1 cellular context compared by ENCODE assay signal in genomic region chr20:53769041-53769440, GRCh38.
A peak's percentile ranks its signal among the peaks of the same experiment; 100 is the strongest.
TF ChIP-seq lines count a peak whose summit lies in the region.

No MANE protein-coding gene starts in this region.

TF ChIP-seq in HepG2, 621 proteins besides CTCF, POLR2A, EP300 and RAD21 (continued from another document and continues in another):
- TF ChIP-seq ZNF557 (CRISPR knock-in tag; IDR thresholded peaks at IDR 0.05) (no peak), ZNF350 (CRISPR knock-in tag; IDR thresholded peaks at IDR 0.05; ENCODE audit: borderline replicate concordance, low read depth) (no peak), NR2F2 (IDR thresholded peaks at IDR 0.05; ENCODE audit: borderline replicate concordance, low read depth) (peak; percentile 76; the same call in 1 of the 2 replicates), NCOR1 (IDR thresholded peaks at IDR 0.05; ENCODE audit: borderline replicate concordance, low read length) (peak; percentile 72), PCBP2 (optimal IDR thresholded peaks at IDR 0.05; ENCODE audit: low read depth, low read length, poor library complexity, severe bottlenecking) (no peak), RFX1 (IDR thresholded peaks at IDR 0.05) (no peak), ZNF224 (CRISPR knock-in tag; IDR thresholded peaks at IDR 0.05) (no peak), TEAD3 (CRISPR knock-in tag; optimal IDR thresholded peaks at IDR 0.05; ENCODE audit: borderline replicate concordance) (no peak), PAF1 (CRISPR knock-in tag; IDR thresholded peaks at IDR 0.05) (no peak), TOPORS (CRISPR knock-in tag; IDR thresholded peaks at IDR 0.05) (no peak), IRF2 (CRISPR knock-in tag; IDR thresholded peaks at IDR 0.05) (peak; percentile 30; the same call in 1 of the 2 replicates), ZNF354B (CRISPR knock-in tag; IDR thresholded peaks at IDR 0.05) (no peak), MBD4 (IDR thresholded peaks at IDR 0.05; ENCODE audit: borderline replicate concordance, low read length) (0 out of 2 replicates have a peak, but pooled peaks have one; percentile 82), CENPT (CRISPR knock-in tag; IDR thresholded peaks at IDR 0.05; ENCODE audit: low read depth) (no peak), ZNF251 (CRISPR knock-in tag; IDR thresholded peaks at IDR 0.05) (no peak), YEATS4 (CRISPR knock-in tag; IDR thresholded peaks at IDR 0.05; ENCODE audit: borderline replicate concordance) (no peak), NFE2L2 (IDR thresholded peaks at IDR 0.05; ENCODE audit: low read length) (no peak), ZNF841 (CRISPR knock-in tag; IDR thresholded peaks at IDR 0.05; ENCODE audit: borderline replicate concordance) (no peak), DMAP1 (CRISPR knock-in tag; IDR thresholded peaks at IDR 0.05) (peak; percentile 58; the same call in 1 of the 2 replicates), SNRNP70 (IDR thresholded peaks at IDR 0.05; ENCODE audit: low read depth, low read length) (no peak), ATRX (CRISPR knock-in tag; IDR thresholded peaks at IDR 0.05; ENCODE audit: borderline replicate concordance) (no peak), FOXA1 (IDR thresholded peaks at IDR 0.05) (no peak), FOXA1 (CRISPR knock-in tag; IDR thresholded peaks at IDR 0.05) (peak; percentile 76), SMARCC2 (IDR thresholded peaks at IDR 0.05) (no peak), ZNF567 (CRISPR knock-in tag; IDR thresholded peaks at IDR 0.05; ENCODE audit: borderline replicate concordance) (no peak), ZNF143 (CRISPR knock-in tag; IDR thresholded peaks at IDR 0.05) (no peak), GPN1 (CRISPR knock-in tag; IDR thresholded peaks at IDR 0.05; ENCODE audit: borderline replicate concordance) (no peak), SP4 (CRISPR knock-in tag; IDR thresholded peaks at IDR 0.05) (no peak), CREB1 (IDR thresholded peaks at IDR 0.05) (no peak), CREB1 (CRISPR knock-in tag; IDR thresholded peaks at IDR 0.05) (peak; percentile 70), MEF2D (CRISPR knock-in tag; IDR thresholded peaks at IDR 0.05) (no peak), ZNF746 (CRISPR knock-in tag; IDR thresholded peaks at IDR 0.05) (no peak), ARNTL (CRISPR knock-in tag; IDR thresholded peaks at IDR 0.05) (no peak), RCOR2 (CRISPR knock-in tag; IDR thresholded peaks at IDR 0.05) (peak; percentile 84; the same call in 1 of the 2 replicates), JARID2 (CRISPR knock-in tag; IDR thresholded peaks at IDR 0.05; ENCODE audit: insufficient replicate concordance) (no peak), HNF4G (IDR thresholded peaks at IDR 0.05; ENCODE audit: borderline replicate concordance, low read depth, low read length) (peak; percentile 84), HNF4G (CRISPR knock-in tag; IDR thresholded peaks at IDR 0.05; ENCODE audit: borderline replicate concordance, low read depth) (no peak; the same call in 1 of the 2 replicates), ZNF672 (CRISPR knock-in tag; IDR thresholded peaks at IDR 0.05) (no peak), ZNF83 (CRISPR knock-in tag; IDR thresholded peaks at IDR 0.05; ENCODE audit: borderline replicate concordance) (no peak), CCDC6 (CRISPR knock-in tag; IDR thresholded peaks at IDR 0.05) (no peak), ZNF710 (CRISPR knock-in tag; IDR thresholded peaks at IDR 0.05; ENCODE audit: borderline replicate concordance) (peak; percentile 69; the same call in 1 of the 2 replicates), NR2F6 (IDR thresholded peaks at IDR 0.05) (peak; percentile 60), NR2F6 (CRISPR knock-in tag; IDR thresholded peaks at IDR 0.05) (peak; percentile 61), SETDB1 (CRISPR knock-in tag; IDR thresholded peaks at IDR 0.05; ENCODE audit: borderline replicate concordance) (no peak), SMYD3 (CRISPR knock-in tag; IDR thresholded peaks at IDR 0.05) (0 out of 2 replicates have a peak, but pooled peaks have one; percentile 5), RXRA (CRISPR knock-in tag; IDR thresholded peaks at IDR 0.05) (no peak), MLX (CRISPR knock-in tag; IDR thresholded peaks at IDR 0.05) (peak; percentile 72; the same call in 1 of the 2 replicates), LBX2 (CRISPR knock-in tag; IDR thresholded peaks at IDR 0.05; ENCODE audit: borderline replicate concordance) (no peak), ZFAT (CRISPR knock-in tag; conservative IDR thresholded peaks at IDR 0.05) (no peak), MTA3 (CRISPR knock-in tag; IDR thresholded peaks at IDR 0.05) (no peak), FOXC1 (CRISPR knock-in tag; IDR thresholded peaks at IDR 0.05; ENCODE audit: borderline replicate concordance) (no peak), DRAP1 (CRISPR knock-in tag; IDR thresholded peaks at IDR 0.05) (0 out of 2 replicates have a peak, but pooled peaks have one; percentile 55), ZNF772 (CRISPR knock-in tag; IDR thresholded peaks at IDR 0.05) (no peak), GFI1 (CRISPR knock-in tag; IDR thresholded peaks at IDR 0.05; ENCODE audit: borderline replicate concordance) (peak; percentile 91), RFX5 (IDR thresholded peaks at IDR 0.05; ENCODE audit: low read depth, low read length) (no peak), ZNF530 (CRISPR knock-in tag; IDR thresholded peaks at IDR 0.05; ENCODE audit: low read depth) (no peak)
- TF ChIP-seq, protein P1, sequence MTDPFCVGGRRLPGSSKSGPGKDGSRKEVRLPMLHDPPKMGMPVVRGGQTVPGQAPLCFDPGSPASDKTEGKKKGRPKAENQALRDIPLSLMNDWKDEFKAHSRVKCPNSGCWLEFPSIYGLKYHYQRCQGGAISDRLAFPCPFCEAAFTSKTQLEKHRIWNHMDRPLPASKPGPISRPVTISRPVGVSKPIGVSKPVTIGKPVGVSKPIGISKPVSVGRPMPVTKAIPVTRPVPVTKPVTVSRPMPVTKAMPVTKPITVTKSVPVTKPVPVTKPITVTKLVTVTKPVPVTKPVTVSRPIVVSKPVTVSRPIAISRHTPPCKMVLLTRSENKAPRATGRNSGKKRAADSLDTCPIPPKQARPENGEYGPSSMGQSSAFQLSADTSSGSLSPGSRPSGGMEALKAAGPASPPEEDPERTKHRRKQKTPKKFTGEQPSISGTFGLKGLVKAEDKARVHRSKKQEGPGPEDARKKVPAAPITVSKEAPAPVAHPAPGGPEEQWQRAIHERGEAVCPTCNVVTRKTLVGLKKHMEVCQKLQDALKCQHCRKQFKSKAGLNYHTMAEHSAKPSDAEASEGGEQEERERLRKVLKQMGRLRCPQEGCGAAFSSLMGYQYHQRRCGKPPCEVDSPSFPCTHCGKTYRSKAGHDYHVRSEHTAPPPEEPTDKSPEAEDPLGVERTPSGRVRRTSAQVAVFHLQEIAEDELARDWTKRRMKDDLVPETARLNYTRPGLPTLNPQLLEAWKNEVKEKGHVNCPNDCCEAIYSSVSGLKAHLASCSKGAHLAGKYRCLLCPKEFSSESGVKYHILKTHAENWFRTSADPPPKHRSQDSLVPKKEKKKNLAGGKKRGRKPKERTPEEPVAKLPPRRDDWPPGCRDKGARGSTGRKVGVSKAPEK (CRISPR knock-in tag; IDR thresholded peaks at IDR 0.05; ENCODE audit: borderline replicate concordance), result no peak
- TF ChIP-seq, protein P2, sequence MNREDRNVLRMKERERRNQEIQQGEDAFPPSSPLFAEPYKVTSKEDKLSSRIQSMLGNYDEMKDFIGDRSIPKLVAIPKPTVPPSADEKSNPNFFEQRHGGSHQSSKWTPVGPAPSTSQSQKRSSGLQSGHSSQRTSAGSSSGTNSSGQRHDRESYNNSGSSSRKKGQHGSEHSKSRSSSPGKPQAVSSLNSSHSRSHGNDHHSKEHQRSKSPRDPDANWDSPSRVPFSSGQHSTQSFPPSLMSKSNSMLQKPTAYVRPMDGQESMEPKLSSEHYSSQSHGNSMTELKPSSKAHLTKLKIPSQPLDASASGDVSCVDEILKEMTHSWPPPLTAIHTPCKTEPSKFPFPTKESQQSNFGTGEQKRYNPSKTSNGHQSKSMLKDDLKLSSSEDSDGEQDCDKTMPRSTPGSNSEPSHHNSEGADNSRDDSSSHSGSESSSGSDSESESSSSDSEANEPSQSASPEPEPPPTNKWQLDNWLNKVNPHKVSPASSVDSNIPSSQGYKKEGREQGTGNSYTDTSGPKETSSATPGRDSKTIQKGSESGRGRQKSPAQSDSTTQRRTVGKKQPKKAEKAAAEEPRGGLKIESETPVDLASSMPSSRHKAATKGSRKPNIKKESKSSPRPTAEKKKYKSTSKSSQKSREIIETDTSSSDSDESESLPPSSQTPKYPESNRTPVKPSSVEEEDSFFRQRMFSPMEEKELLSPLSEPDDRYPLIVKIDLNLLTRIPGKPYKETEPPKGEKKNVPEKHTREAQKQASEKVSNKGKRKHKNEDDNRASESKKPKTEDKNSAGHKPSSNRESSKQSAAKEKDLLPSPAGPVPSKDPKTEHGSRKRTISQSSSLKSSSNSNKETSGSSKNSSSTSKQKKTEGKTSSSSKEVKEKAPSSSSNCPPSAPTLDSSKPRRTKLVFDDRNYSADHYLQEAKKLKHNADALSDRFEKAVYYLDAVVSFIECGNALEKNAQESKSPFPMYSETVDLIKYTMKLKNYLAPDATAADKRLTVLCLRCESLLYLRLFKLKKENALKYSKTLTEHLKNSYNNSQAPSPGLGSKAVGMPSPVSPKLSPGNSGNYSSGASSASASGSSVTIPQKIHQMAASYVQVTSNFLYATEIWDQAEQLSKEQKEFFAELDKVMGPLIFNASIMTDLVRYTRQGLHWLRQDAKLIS (CRISPR knock-in tag; IDR thresholded peaks at IDR 0.05), result peak; percentile 75; the same call in 1 of the 2 replicates
- TF ChIP-seq, protein P3, sequence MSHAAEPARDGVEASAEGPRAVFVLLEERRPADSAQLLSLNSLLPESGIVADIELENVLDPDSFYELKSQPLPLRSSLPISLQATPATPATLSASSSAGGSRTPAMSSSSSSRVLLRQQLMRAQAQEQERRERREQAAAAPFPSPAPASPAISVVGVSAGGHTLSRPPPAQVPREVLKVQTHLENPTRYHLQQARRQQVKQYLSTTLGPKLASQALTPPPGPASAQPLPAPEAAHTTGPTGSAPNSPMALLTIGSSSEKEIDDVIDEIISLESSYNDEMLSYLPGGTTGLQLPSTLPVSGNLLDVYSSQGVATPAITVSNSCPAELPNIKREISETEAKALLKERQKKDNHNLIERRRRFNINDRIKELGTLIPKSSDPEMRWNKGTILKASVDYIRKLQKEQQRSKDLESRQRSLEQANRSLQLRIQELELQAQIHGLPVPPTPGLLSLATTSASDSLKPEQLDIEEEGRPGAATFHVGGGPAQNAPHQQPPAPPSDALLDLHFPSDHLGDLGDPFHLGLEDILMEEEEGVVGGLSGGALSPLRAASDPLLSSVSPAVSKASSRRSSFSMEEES (CRISPR knock-in tag; IDR thresholded peaks at IDR 0.05), result peak; percentile 72; the same call in 1 of the 2 replicates
- TF ChIP-seq, protein P4, sequence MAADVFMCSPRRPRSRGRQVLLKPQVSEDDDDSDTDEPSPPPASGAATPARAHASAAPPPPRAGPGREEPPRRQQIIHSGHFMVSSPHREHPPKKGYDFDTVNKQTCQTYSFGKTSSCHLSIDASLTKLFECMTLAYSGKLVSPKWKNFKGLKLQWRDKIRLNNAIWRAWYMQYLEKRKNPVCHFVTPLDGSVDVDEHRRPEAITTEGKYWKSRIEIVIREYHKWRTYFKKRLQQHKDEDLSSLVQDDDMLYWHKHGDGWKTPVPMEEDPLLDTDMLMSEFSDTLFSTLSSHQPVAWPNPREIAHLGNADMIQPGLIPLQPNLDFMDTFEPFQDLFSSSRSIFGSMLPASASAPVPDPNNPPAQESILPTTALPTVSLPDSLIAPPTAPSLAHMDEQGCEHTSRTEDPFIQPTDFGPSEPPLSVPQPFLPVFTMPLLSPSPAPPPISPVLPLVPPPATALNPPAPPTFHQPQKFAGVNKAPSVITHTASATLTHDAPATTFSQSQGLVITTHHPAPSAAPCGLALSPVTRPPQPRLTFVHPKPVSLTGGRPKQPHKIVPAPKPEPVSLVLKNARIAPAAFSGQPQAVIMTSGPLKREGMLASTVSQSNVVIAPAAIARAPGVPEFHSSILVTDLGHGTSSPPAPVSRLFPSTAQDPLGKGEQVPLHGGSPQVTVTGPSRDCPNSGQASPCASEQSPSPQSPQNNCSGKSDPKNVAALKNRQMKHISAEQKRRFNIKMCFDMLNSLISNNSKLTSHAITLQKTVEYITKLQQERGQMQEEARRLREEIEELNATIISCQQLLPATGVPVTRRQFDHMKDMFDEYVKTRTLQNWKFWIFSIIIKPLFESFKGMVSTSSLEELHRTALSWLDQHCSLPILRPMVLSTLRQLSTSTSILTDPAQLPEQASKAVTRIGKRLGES (CRISPR knock-in tag; IDR thresholded peaks at IDR 0.05; ENCODE audit: borderline replicate concordance), result 0 out of 2 replicates have a peak, but pooled peaks have one; percentile 49
- TF ChIP-seq, protein P5, sequence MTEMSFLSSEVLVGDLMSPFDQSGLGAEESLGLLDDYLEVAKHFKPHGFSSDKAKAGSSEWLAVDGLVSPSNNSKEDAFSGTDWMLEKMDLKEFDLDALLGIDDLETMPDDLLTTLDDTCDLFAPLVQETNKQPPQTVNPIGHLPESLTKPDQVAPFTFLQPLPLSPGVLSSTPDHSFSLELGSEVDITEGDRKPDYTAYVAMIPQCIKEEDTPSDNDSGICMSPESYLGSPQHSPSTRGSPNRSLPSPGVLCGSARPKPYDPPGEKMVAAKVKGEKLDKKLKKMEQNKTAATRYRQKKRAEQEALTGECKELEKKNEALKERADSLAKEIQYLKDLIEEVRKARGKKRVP (CRISPR knock-in tag; IDR thresholded peaks at IDR 0.05), result peak in 1 of 2 experiments; percentile 26; a peak in 2 of 4 replicates
